In genomic region chr22:34036936-34037335, GRCh38 we compare ENCODE assay signal across 17 cellular contexts.
DNase-seq lines count a peak whose midpoint lies in the region; ATAC-seq and TF ChIP-seq lines count a peak whose summit lies in the region.
"Had no signal": no experiment of that assay in that cellular context is flagged by ENCODE, and none has a peak within 500 bp of the region (broad histone marks: within the 10 kb centered on the region; RNA-seq: fewer than 3 reads in every experiment).

No MANE protein-coding gene starts in this region.

- no peaks in the 10 kb centered on the region for H3K27me3 ChIP-seq in GM23338 (ENCODE audit: insufficient read depth)
- peaks cover 7% of the 10 kb centered on the region for H3K27me3 ChIP-seq in endodermal cell (ENCODE audit: control insufficient read depth, insufficient read depth, low read length, poor library complexity, severe bottlenecking)
- no peaks in the 10 kb centered on the region for H3K27me3 ChIP-seq in neural progenitor cell
- H3K27me3 ChIP-seq: MG63, SJSA1 had no signal

- H3K4me2 ChIP-seq in GM23338: no peak overlapping the region
- peak overlapping the region; percentile 17 for H3K4me2 ChIP-seq in neural progenitor cell

- H3K36me3 Mint-ChIP-seq in GM23338 (ENCODE audit: low read depth) (no peaks in the 10 kb centered on the region), endodermal cell (ENCODE audit: low read depth) (no peaks in the 10 kb centered on the region), neural progenitor cell (no peaks in the 10 kb centered on the region)

- 60 to 69% methylated on average over 2 of the region's 2 CpGs for WGBS in endodermal cell (ENCODE audit: insufficient coverage in 1 of 2, insufficient read length in 1 of 2), 2 experiments

- H4K20me1 ChIP-seq in GM23338 (replicated peaks; ENCODE audit: insufficient read depth): no peaks in the 10 kb centered on the region; the same call in 1 of the 2 replicates
- peaks cover 8% of the 10 kb centered on the region for H4K20me1 ChIP-seq in neural progenitor cell (ENCODE audit: low read depth)

- no peaks in the 10 kb centered on the region; the same call in 1 of the 2 replicates for H3K9me2 ChIP-seq in GM23338 (ENCODE audit: insufficient read depth)

- ATAC-seq in GM23338: no peak
- ATAC-seq in HG02588 (IDR thresholded peaks at IDR 0.05; ENCODE audit: unreplicated experiment): no peak

- H3K9me3 Mint-ChIP-seq in GM23338: peaks cover 8% of the 10 kb centered on the region; the same call in 2 of the 3 replicates
- no peaks in the 10 kb centered on the region for H3K9me3 Mint-ChIP-seq in endodermal cell
- peaks cover 2% of the 10 kb centered on the region for H3K9me3 Mint-ChIP-seq in neural progenitor cell

- H3K27me3 Mint-ChIP-seq in GM23338 (ENCODE audit: insufficient read depth, low read depth, poor library complexity): no peaks in the 10 kb centered on the region
- H3K27me3 Mint-ChIP-seq in endodermal cell (ENCODE audit: insufficient read depth): peaks cover 7% of the 10 kb centered on the region
- peaks cover 4% of the 10 kb centered on the region for H3K27me3 Mint-ChIP-seq in neural progenitor cell (ENCODE audit: insufficient read depth, low read depth)
- H3K27me3 Mint-ChIP-seq: CD4-positive, alpha-beta T cell had no signal

- H3K9ac ChIP-seq in endodermal cell (ENCODE audit: extremely low read depth, low read length, poor library complexity, severe bottlenecking) (no peak overlapping the region), neural progenitor cell (no peak overlapping the region)

- H3F3A ChIP-seq in GM23338 (replicated peaks; ENCODE audit: low read depth) (no peaks in the 10 kb centered on the region), neural progenitor cell (ENCODE audit: low read depth) (peaks cover 6% of the 10 kb centered on the region)

- H3K36me3 ChIP-seq in GM23338 (ENCODE audit: insufficient read depth) (no peaks in the 10 kb centered on the region), endodermal cell (ENCODE audit: control insufficient read depth, insufficient read depth, low read length) (no peaks in the 10 kb centered on the region), neural progenitor cell (no peaks in the 10 kb centered on the region)
- H3K36me3 ChIP-seq: MG63, SJSA1 had no signal

- H3K79me2 ChIP-seq in GM23338 (replicated peaks; ENCODE audit: insufficient read depth) (no peaks in the 10 kb centered on the region), neural progenitor cell (ENCODE audit: low read depth) (no peaks in the 10 kb centered on the region)

- H2AFZ ChIP-seq in GM23338: no peak overlapping the region
- H2AFZ ChIP-seq in neural progenitor cell (replicated peaks): no peak overlapping the region

- peak; percentile 62 for DNase-seq in GM23338 (ENCODE audit: low spot score)
- peak; percentile 28 for DNase-seq in NB4 (ENCODE audit: low read depth)
- peak; percentile 40 for DNase-seq in endodermal cell
- peak; percentile 69 for DNase-seq in neural progenitor cell (ENCODE audit: low spot score)
- DNase-seq in NCI-H1105 (lab: John Stamatoyannopoulos, UW): no peak
- DNase-seq in NCI-H187 (lab: John Stamatoyannopoulos, UW): no peak
- no peak for DNase-seq in C1 segment of cervical spinal cord (lab: John Stamatoyannopoulos, UW)
- DNase-seq: CD4-positive, alpha-beta T cell; DMS79 treated with DMSO at 0.1 percent for 48 hours; H9; KG1; MG63; NCI-H1417 treated with DMSO at 0.1 percent for 48 hours; NCI-H2081 treated with DMSO at 0.1 percent for 48 hours; NCI-H524 had no signal

- H3K27ac Mint-ChIP-seq in GM23338 (no peak overlapping the region), endodermal cell (no peak overlapping the region), neural progenitor cell (no peak overlapping the region)
- H3K27ac Mint-ChIP-seq: CD4-positive, alpha-beta T cell; H9 had no signal

- H3K4me3 ChIP-seq in GM23338 (no peak overlapping the region), NB4 (ENCODE audit: low read depth, low read length) (no peak overlapping the region), endodermal cell (ENCODE audit: low read length) (no peak overlapping the region), neural progenitor cell (no peak overlapping the region)
- H3K4me3 ChIP-seq: MG63, SJSA1 had no signal

- H3K4me3 Mint-ChIP-seq in GM23338 (no peak overlapping the region), endodermal cell (no peak overlapping the region), neural progenitor cell (no peak overlapping the region)
- H3K4me3 Mint-ChIP-seq: CD4-positive, alpha-beta T cell; H9 had no signal

- no peaks in the 10 kb centered on the region for H3K9me3 ChIP-seq in endodermal cell (ENCODE audit: control insufficient read depth, low read length)
- no peaks in the 10 kb centered on the region for H3K9me3 ChIP-seq in neural progenitor cell (ENCODE audit: low read depth)
- H3K9me3 ChIP-seq: MG63, SJSA1 had no signal

- peaks cover 3% of the 10 kb centered on the region; the same call in 2 of the 3 replicates for H3K4me1 Mint-ChIP-seq in GM23338
- H3K4me1 Mint-ChIP-seq in endodermal cell: no peaks in the 10 kb centered on the region
- H3K4me1 Mint-ChIP-seq in neural progenitor cell: no peaks in the 10 kb centered on the region

- no peak for TF ChIP-seq POLR2A in NB4 (IDR thresholded peaks at IDR 0.05; ENCODE audit: extremely low read depth, insufficient read length)

- H3K4me1 ChIP-seq in GM23338 (ENCODE audit: insufficient read depth): no peaks in the 10 kb centered on the region
- no peaks in the 10 kb centered on the region for H3K4me1 ChIP-seq in endodermal cell (ENCODE audit: control insufficient read depth, insufficient read depth, low read length)
- peaks cover 9% of the 10 kb centered on the region for H3K4me1 ChIP-seq in neural progenitor cell
- H3K4me1 ChIP-seq: SJSA1 had no signal

- TF ChIP-seq CTCF in GM23338 (conservative IDR thresholded peaks at IDR 0.05; ENCODE audit: low read depth in 2 of 2): no peak
- TF ChIP-seq CTCF in NB4 (IDR thresholded peaks at IDR 0.05; ENCODE audit: low read depth, low read length): no peak
- TF ChIP-seq CTCF in endodermal cell (conservative IDR thresholded peaks at IDR 0.05): no peak
- no peak for TF ChIP-seq CTCF in neural progenitor cell (IDR thresholded peaks at IDR 0.05)

- H3K27ac ChIP-seq in GM23338 (ENCODE audit: low read depth): no peak overlapping the region
- no peak overlapping the region for H3K27ac ChIP-seq in endodermal cell (ENCODE audit: low read depth, low read length)
- no peak overlapping the region for H3K27ac ChIP-seq in neural progenitor cell
- H3K27ac ChIP-seq: SJSA1 had no signal

TF ChIP-seq in GM23338, 12 proteins besides CTCF, POLR2A, EP300 and RAD21:
- TF ChIP-seq EZH2 (IDR thresholded peaks at IDR 0.05; ENCODE audit: low read depth, unreplicated experiment): no peak
- TF ChIP-seq REST (IDR thresholded peaks at IDR 0.05; ENCODE audit: unreplicated experiment): peak; percentile 79

Comparison
In these comparisons a context has a peak if more than half of its experiments do, and no peak if none do; other contexts are left out.
1. DNase-seq: peak in GM23338 (single experiment), NB4 (single experiment), endodermal cell (single experiment) and neural progenitor cell (single experiment); none in NCI-H1105 (single experiment), NCI-H187 (0 of 2) and C1 segment of cervical spinal cord (0 of 14).